Comparison of ENCODE assay signal across 14 cellular contexts in genomic region chr10:30819306-30820190, GRCh38.
DNase-seq lines count a peak whose midpoint lies in the region; ATAC-seq and TF ChIP-seq lines count a peak whose summit lies in the region.
"Had no signal": no experiment of that assay in that cellular context is flagged by ENCODE, and none has a peak within 500 bp of the region (broad histone marks: within the 10 kb centered on the region; RNA-seq: fewer than 3 reads in every experiment).

No MANE protein-coding gene starts in this region.

- H3K27me3 Mint-ChIP-seq in activated T-helper 1 cell treated with anti-CD3 and anti-CD28 coated beads, Interleukin-12 subunit alpha, Interleukin-12 subunit beta, Interleukin-2, Interleukin-4 antibody, amounts not matched to agents 30 ng/mL and 10 ng/mL and 1 ng/mL, durations not matched to agents 14 hours and 24 hours and 36 hours (ENCODE audit: insufficient read depth): no peaks in the 10 kb centered on the region

- H3K9me3 Mint-ChIP-seq in activated T-helper 1 cell treated with anti-CD3 and anti-CD28 coated beads, Interleukin-12 subunit alpha, Interleukin-12 subunit beta, Interleukin-2, Interleukin-4 antibody, amounts not matched to agents 30 ng/mL and 10 ng/mL and 1 ng/mL, durations not matched to agents 14 hours and 24 hours and 36 hours: no peaks in the 10 kb centered on the region

- ATAC-seq in foreskin keratinocyte (peak; percentile 29), psoas muscle (peak; percentile 40 to 61 (median 41)), HG02642 (IDR thresholded peaks at IDR 0.05; ENCODE audit: poor library complexity, unreplicated experiment) (no peak), HG03439 (IDR thresholded peaks at IDR 0.05; ENCODE audit: unreplicated experiment) (no peak)

- H3K27ac ChIP-seq in foreskin keratinocyte (no peak overlapping the region), psoas muscle (peak overlapping the region; percentile 56)

- H3K27ac Mint-ChIP-seq in activated T-helper 1 cell treated with anti-CD3 and anti-CD28 coated beads, Interleukin-12 subunit alpha, Interleukin-12 subunit beta, Interleukin-2, Interleukin-4 antibody, amounts not matched to agents 30 ng/mL and 10 ng/mL and 1 ng/mL, durations not matched to agents 14 hours and 24 hours and 36 hours: no peak overlapping the region

- no peaks in the 10 kb centered on the region for H3K9me3 ChIP-seq in psoas muscle
- H3K9me3 ChIP-seq: mucosa of descending colon had no signal

- H3K4me1 Mint-ChIP-seq in activated T-helper 1 cell treated with anti-CD3 and anti-CD28 coated beads, Interleukin-12 subunit alpha, Interleukin-12 subunit beta, Interleukin-2, Interleukin-4 antibody, amounts not matched to agents 30 ng/mL and 10 ng/mL and 1 ng/mL, durations not matched to agents 14 hours and 24 hours and 36 hours (ENCODE audit: low read depth): peaks cover 3% of the 10 kb centered on the region

- H3K4me3 ChIP-seq in AG10803 (ENCODE audit: low read length) (peak overlapping the region; percentile 53), WI38 (ENCODE audit: low read depth, low read length) (peak overlapping the region; percentile 7; the same call in 1 of the 2 replicates), psoas muscle (peak overlapping the region; percentile 63)
- H3K4me3 ChIP-seq: mucosa of descending colon had no signal

- H3K36me3 ChIP-seq in psoas muscle (ENCODE audit: insufficient read depth in 1 of 2, low read depth in 1 of 2): no peaks in the 10 kb centered on the region

- intact Hi-C loops in psoas muscle (cut with DNase I): no loop called here
- intact Hi-C loops in activated T-helper 1 cell treated with anti-CD3 and anti-CD28 coated beads, Interleukin-12 subunit alpha, Interleukin-12 subunit beta, Interleukin-2, Interleukin-4 antibody, amounts not matched to agents 30 ng/mL and 10 ng/mL and 1 ng/mL, durations not matched to agents 14 hours and 24 hours and 36 hours (cut with micrococcal nuclease): no loop called here

- no peaks in the 10 kb centered on the region for H3K36me3 Mint-ChIP-seq in activated T-helper 1 cell treated with anti-CD3 and anti-CD28 coated beads, Interleukin-12 subunit alpha, Interleukin-12 subunit beta, Interleukin-2, Interleukin-4 antibody, amounts not matched to agents 30 ng/mL and 10 ng/mL and 1 ng/mL, durations not matched to agents 14 hours and 24 hours and 36 hours (ENCODE audit: low read depth)

- no peak overlapping the region for H3K4me3 Mint-ChIP-seq in activated T-helper 1 cell treated with anti-CD3 and anti-CD28 coated beads, Interleukin-12 subunit alpha, Interleukin-12 subunit beta, Interleukin-2, Interleukin-4 antibody, amounts not matched to agents 30 ng/mL and 10 ng/mL and 1 ng/mL, durations not matched to agents 14 hours and 24 hours and 36 hours

- H3K27me3 ChIP-seq in foreskin keratinocyte: peaks cover 55% of the 10 kb centered on the region
- peaks cover 0 to 3% (median 0%) of the 10 kb centered on the region in 3 donors for H3K27me3 ChIP-seq in psoas muscle (ENCODE audit: insufficient read depth in 3 of 3, low read length in 2 of 3)

- TF ChIP-seq CTCF in AG10803 (conservative IDR thresholded peaks at IDR 0.05; ENCODE audit: low read length) (no peak), WI38 (IDR thresholded peaks at IDR 0.05; ENCODE audit: low read depth, low read length) (no peak), foreskin keratinocyte (conservative IDR thresholded peaks at IDR 0.05) (no peak), psoas muscle (IDR thresholded peaks at IDR 0.05) (no peak)

- 29 to 33% (median 30%) methylated on average over 15 of the region's 15 CpGs for WGBS in psoas muscle, 3 donors

- H3K4me1 ChIP-seq in foreskin keratinocyte: no peaks in the 10 kb centered on the region
- peaks cover 5% of the 10 kb centered on the region for H3K4me1 ChIP-seq in psoas muscle

- DNase-seq in AG10803 (ENCODE audit: low read depth): peak; percentile 78
- no peak for DNase-seq in foreskin keratinocyte
- no peak for DNase-seq in psoas muscle
- DNase-seq in activated T-helper 1 cell treated with anti-CD3 and anti-CD28 coated beads, Interleukin-12 subunit alpha, Interleukin-12 subunit beta, Interleukin-2, Interleukin-4 antibody, amounts not matched to agents 30 ng/mL and 10 ng/mL and 1 ng/mL, durations not matched to agents 14 hours and 24 hours and 36 hours (ENCODE audit: low spot score): no peak
- DNase-seq in RPMI8226: no peak
- DNase-seq: activated CD4-positive, alpha-beta T cell treated with anti-CD3 and anti-CD28 coated beads for 1 hour; activated effector memory CD4-positive, alpha-beta T cell treated with Interleukin-2 at 50 U/mL for 16 hours; cortex of kidney; hippocampal formation; mucosa of descending colon; NCI-H446 treated with DMSO at 0.1 percent for 48 hours had no signal

Comparison
In these comparisons a context has a peak if more than half of its experiments do, and no peak if none do; other contexts are left out.
1. H3K4me3 ChIP-seq: peak in every context shown above with its lines; median percentile 63 in psoas muscle; 53 in AG10803; 7 in WI38.
2. ATAC-seq: peak in foreskin keratinocyte (single experiment) and psoas muscle (4 of 4); none in HG02642 (single experiment) and HG03439 (single experiment).